In genomic region chr2:158120102-158120501, GRCh38 we compare ENCODE assay signal across 28 cellular contexts. TPM values are rescaled to one million over a fixed set of nuclear protein-coding genes. Genes with fewer than 3 reads are reported as not detected.
"Had no signal": no experiment of that assay in that cellular context is flagged by ENCODE, and none has a peak within 500 bp of the region (broad histone marks: within the 10 kb centered on the region; RNA-seq: fewer than 3 reads in every experiment).

No MANE protein-coding gene starts in this region.

- H3K9me3 Mint-ChIP-seq: activated B cell treated with CpG ODN at 0.5 μM for 24 hours; memory B cell; neural crest cell; stimulated activated naive CD8-positive, alpha-beta T cell treated with anti-CD3 and anti-CD28 coated beads, Interleukin-15, Interleukin-2, amounts not matched to agents 100 ng/mL and 50 ng/mL, for 24 hours had no signal

- H3K27ac ChIP-seq: breast epithelium, esophagus muscularis mucosa, gastroesophageal sphincter, heart left ventricle, right atrium auricular region, tibial nerve, uterus had no signal

- H3K36me3 ChIP-seq: breast epithelium, esophagus muscularis mucosa, gastroesophageal sphincter, heart left ventricle, right atrium auricular region, tibial nerve, uterus had no signal

- H3K4me3 ChIP-seq: breast epithelium, esophagus muscularis mucosa, gastroesophageal sphincter, heart left ventricle, right atrium auricular region, tibial nerve, uterus had no signal

- H3K27ac Mint-ChIP-seq: activated B cell treated with CpG ODN at 0.5 μM for 24 hours; memory B cell; naive B cell; progenitor cell of endocrine pancreas; stimulated activated naive CD8-positive, alpha-beta T cell treated with anti-CD3 and anti-CD28 coated beads, Interleukin-15, Interleukin-2, amounts not matched to agents 100 ng/mL and 50 ng/mL, for 24 hours had no signal

- H3K36me3 Mint-ChIP-seq: memory B cell, naive B cell had no signal

- ATAC-seq: gastroesophageal sphincter, heart left ventricle had no signal

- H3K9me3 ChIP-seq: breast epithelium, esophagus muscularis mucosa, gastroesophageal sphincter, heart left ventricle, right atrium auricular region, tibial nerve, uterus had no signal

- H3K4me1 ChIP-seq: breast epithelium, esophagus muscularis mucosa, gastroesophageal sphincter, heart left ventricle, right atrium auricular region, tibial nerve, uterus had no signal

- DNase-seq: activated B cell treated with CpG ODN at 0.5 μM for 24 hours; activated CD4-positive, alpha-beta T cell treated with anti-CD3 and anti-CD28 coated beads, Interleukin-2, amount 50 U/mL, for 1 hour; activated CD8-positive, alpha-beta memory T cell treated with anti-CD3 and anti-CD28 coated beads, Interleukin-2, amount 50 U/mL, for 48 hours; activated effector memory CD4-positive, alpha-beta T cell treated with Interleukin-2 at 50 U/mL for 16 hours; activated naive CD4-positive, alpha-beta T cell treated with anti-CD3 and anti-CD28 coated beads, Interleukin-2, amount 50 U/mL, for 16 hours; activated T-cell treated with anti-CD3 and anti-CD28 coated beads, Interleukin-2, amount 50 U/mL, for 48 hours; cerebellar nuclear complex; cortex of kidney; heart left ventricle; kidney glomerular epithelial cell; naive B cell; stimulated activated CD4-positive, alpha-beta T cell treated with anti-CD3 and anti-CD28 coated beads, Interleukin-15, amount 100 ng/mL, for 24 hours; stimulated activated CD4-positive, alpha-beta T cell treated with anti-CD3 and anti-CD28 coated beads, Interleukin-2, amount 100 ng/mL, for 48 hours; uterus had no signal

- H3K27me3 ChIP-seq: breast epithelium, esophagus muscularis mucosa, gastroesophageal sphincter, heart left ventricle, right atrium auricular region, tibial nerve, uterus had no signal

RNA-seq across cellular contexts. Expression of gene UPP2, which starts 18.4 kb away (rescaled TPM):
- total RNA-seq: activated B cell treated with CpG ODN at 0.5 μM for 24 hours; astrocyte; esophagus muscularis mucosa; heart left ventricle; mononuclear cell; neural crest cell; osteoblast; progenitor cell of endocrine pancreas; right atrium auricular region; skeletal muscle tissue; T-helper 2 cell treated with Interferon-gamma antibody and Interleukin-4, amounts not matched to agents 100 ng/mL and 5 ng/mL, for 36 hours; tibial nerve had no signal
- polyA plus RNA-seq: heart left ventricle had no signal
